ENCODE assay signal across 1 cellular context in genomic region chr2:69693472-69694450, GRCh38.
TF ChIP-seq lines count a peak whose summit lies in the region.

No MANE protein-coding gene starts in this region.

TF ChIP-seq in K562, 482 proteins besides CTCF, POLR2A, EP300 and RAD21 (continued from another document):
- TF ChIP-seq ZNF592 (IDR thresholded peaks at IDR 0.05), result no peak
